In genomic region chr1:113830039-113830438, GRCh38 we compare ENCODE assay signal across 1 cellular context.
TF ChIP-seq lines count a peak whose summit lies in the region.

No MANE protein-coding gene starts in this region.

TF ChIP-seq in GM12878, 131 proteins besides CTCF, POLR2A, EP300 and RAD21:
- TF ChIP-seq ZNF24 (IDR thresholded peaks at IDR 0.05) (no peak), EZH2 (IDR thresholded peaks at IDR 0.05; ENCODE audit: borderline replicate concordance, control insufficient read depth, low read depth, low read length) (no peak), ZSCAN29 (IDR thresholded peaks at IDR 0.05) (no peak)
TF ChIP-seq in GM12878: peak in this region for 0.
